In the genomic region with DNA sequence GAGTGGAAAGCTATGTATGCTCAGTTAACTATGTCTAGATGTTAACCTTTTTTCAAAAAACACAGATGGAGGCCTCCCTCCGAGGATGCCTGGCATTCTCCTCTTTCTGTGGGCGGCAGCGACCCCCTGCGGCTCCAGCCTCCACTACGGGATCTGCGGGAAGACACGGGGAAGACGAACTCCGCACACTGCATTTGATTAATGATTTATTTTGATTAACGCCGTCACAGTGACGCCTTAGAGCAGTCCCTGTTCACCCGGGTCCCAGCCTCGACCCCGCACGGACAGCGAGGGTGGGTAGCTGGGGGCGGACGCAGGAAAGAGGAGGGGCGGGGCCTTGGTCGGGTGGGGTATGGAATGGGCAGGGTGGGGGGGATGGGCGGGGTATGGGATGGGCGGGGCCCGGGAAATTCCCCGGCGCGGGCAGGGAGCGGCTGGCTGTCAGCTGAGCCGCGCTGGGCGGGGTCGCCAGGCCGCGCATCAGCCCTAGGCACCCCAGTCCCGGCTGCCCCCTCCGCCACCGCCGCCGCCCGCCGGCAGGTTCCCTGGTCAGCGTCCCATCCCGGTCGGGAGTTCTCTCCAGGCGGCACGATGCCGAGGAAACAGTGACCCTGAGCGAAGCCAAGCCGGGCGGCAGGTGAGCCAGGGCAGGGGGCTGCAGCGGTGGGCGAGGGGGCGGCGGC, we compare ENCODE assay signal across 8 cellular contexts. TPM values are rescaled to one million over a fixed set of nuclear protein-coding genes. Genes with fewer than 3 reads are reported as not detected.
DNase-seq lines count a peak whose midpoint lies in the region; ATAC-seq and TF ChIP-seq lines count a peak whose summit lies in the region.

Gene OPTN, plus strand, starts transcription at position 498 of the 683 bp plus-strand sequence. CDS start 8,960 bp downstream, outside the sequence.

- DNase-seq in COLO668 (lab: John Stamatoyannopoulos, UW; ENCODE audit: unreplicated experiment) (peak; percentile 78), HK-2 (ENCODE audit: unreplicated experiment) (peak; percentile 79), OCI-LY7 (ENCODE audit: low spot score) (peak; percentile 27), esophagus squamous epithelium (lab: John Stamatoyannopoulos, UW) (no peak), myocyte (ENCODE audit: low read depth) (peak; percentile 84)
- DNase-seq in activated T-cell treated with anti-CD3 and anti-CD28 coated beads, Interleukin-2, amount 50 U/mL, for 48 hours: peak; percentile 85 to 87
- peak; percentile 58 to 88 for DNase-seq in stimulated activated effector memory CD8-positive, alpha-beta T cell treated with anti-CD3 and anti-CD28 coated beads, Interleukin-12 subunit alpha, Interleukin-12 subunit beta, amount 100 ng/mL, for 72 hours (ENCODE audit: low spot score in 2 of 2)

- no peaks in the 10 kb centered on the region for H3K9me2 ChIP-seq in OCI-LY7 (ENCODE audit: insufficient read depth, low read length)

- no peaks in the 10 kb centered on the region for H3K27me3 ChIP-seq in esophagus squamous epithelium

- H3K4me3 Mint-ChIP-seq in stimulated activated effector memory CD8-positive, alpha-beta T cell treated with anti-CD3 and anti-CD28 coated beads, Interleukin-12 subunit alpha, Interleukin-12 subunit beta, amount 100 ng/mL, for 72 hours: peak within 1 kb of the TSS; percentile 81

- TF ChIP-seq CTCF in OCI-LY7 (conservative IDR thresholded peaks at IDR 0.05; ENCODE audit: low read length): peak; percentile 29; the same call in 1 of the 2 replicates
- peak in 5 of 6 experiments; percentile 50 to 75 (median 55) for TF ChIP-seq CTCF in esophagus squamous epithelium (IDR thresholded peaks at IDR 0.05)

- TF ChIP-seq POLR2A in esophagus squamous epithelium (IDR thresholded peaks at IDR 0.05): peak in 2 of 4 donors; percentile 45 to 82

- H3K4me3 ChIP-seq in OCI-LY7 (ENCODE audit: low read depth, low read length, poor library complexity, severe bottlenecking): peak within 1 kb of the TSS; percentile 64
- peak within 1 kb of the TSS; percentile 79 to 88 (median 81) for H3K4me3 ChIP-seq in esophagus squamous epithelium

- H3K4me1 ChIP-seq in OCI-LY7 (ENCODE audit: insufficient read depth, low read length, poor library complexity, severe bottlenecking) (peaks cover 12% of the 10 kb centered on the region), esophagus squamous epithelium (peaks cover 5 to 44% (median 10%) of the 10 kb centered on the region in 3 donors)

- no peaks in the 10 kb centered on the region for H3K9me3 Mint-ChIP-seq in stimulated activated effector memory CD8-positive, alpha-beta T cell treated with anti-CD3 and anti-CD28 coated beads, Interleukin-12 subunit alpha, Interleukin-12 subunit beta, amount 100 ng/mL, for 72 hours

- peak within 1 kb of the TSS; percentile 75 for H3K4me2 ChIP-seq in OCI-LY7 (ENCODE audit: low read length)

- ATAC-seq in GM19438 (IDR thresholded peaks at IDR 0.05; ENCODE audit: low read depth, unreplicated experiment): peak; percentile 53
- ATAC-seq in stimulated activated effector memory CD8-positive, alpha-beta T cell treated with anti-CD3 and anti-CD28 coated beads, Interleukin-12 subunit alpha, Interleukin-12 subunit beta, amount 100 ng/mL, for 72 hours: peak; percentile 84

- H3K27ac ChIP-seq in OCI-LY7 (ENCODE audit: low read depth, low read length, poor library complexity, severe bottlenecking) (no peak within 1 kb of the TSS), esophagus squamous epithelium (peak within 1 kb of the TSS; percentile 94 to 98 (median 96))

- H3K9me3 ChIP-seq in OCI-LY7 (ENCODE audit: low read length): no peaks in the 10 kb centered on the region
- no peaks in the 10 kb centered on the region for H3K9me3 ChIP-seq in esophagus squamous epithelium

- peak within 1 kb of the TSS; percentile 85 for H3K27ac Mint-ChIP-seq in stimulated activated effector memory CD8-positive, alpha-beta T cell treated with anti-CD3 and anti-CD28 coated beads, Interleukin-12 subunit alpha, Interleukin-12 subunit beta, amount 100 ng/mL, for 72 hours

- peaks cover 43% of the 10 kb centered on the region for H3K4me1 Mint-ChIP-seq in stimulated activated effector memory CD8-positive, alpha-beta T cell treated with anti-CD3 and anti-CD28 coated beads, Interleukin-12 subunit alpha, Interleukin-12 subunit beta, amount 100 ng/mL, for 72 hours

- peak within 1 kb of the TSS; percentile 89 for H2AFZ ChIP-seq in OCI-LY7 (ENCODE audit: low read length)

- POLR2A ChIA-PET in OCI-LY7 (lab: Charles Lee): interaction anchor here (1.2 kb wide), 1 partner anchor 16 kb away, joined by 3 read pairs; no protein-coding TSS in a partner anchor

- CTCF ChIA-PET in OCI-LY7 (lab: Charles Lee; ENCODE audit: unreplicated experiment): interaction anchor here (1.6 kb wide), 1 partner anchor 12 kb away, joined by 4 read pairs; no protein-coding TSS in a partner anchor

- 0 to 3% methylated on average over 9 to 15 of the region's 54 CpGs for WGBS in esophagus squamous epithelium, 2 donors

- H3K79me2 ChIP-seq in OCI-LY7 (ENCODE audit: insufficient read depth, low read depth, low read length): no peaks in the 10 kb centered on the region

- H4K20me1 ChIP-seq in OCI-LY7 (ENCODE audit: insufficient read depth, low read length): no peaks in the 10 kb centered on the region

- BruUV-seq in OCI-LY7 (replicated peaks; lab: Mats Ljungman, UMichigan): no TSS peak

- no peaks in the 10 kb centered on the region for H3K36me3 ChIP-seq in OCI-LY7 (ENCODE audit: insufficient read depth, low read length)
- H3K36me3 ChIP-seq in esophagus squamous epithelium: peaks cover 0 to 4% (median 0%) of the 10 kb centered on the region in 3 donors

- H3K36me3 Mint-ChIP-seq in stimulated activated effector memory CD8-positive, alpha-beta T cell treated with anti-CD3 and anti-CD28 coated beads, Interleukin-12 subunit alpha, Interleukin-12 subunit beta, amount 100 ng/mL, for 72 hours: peaks cover 24% of the 10 kb centered on the region

- intact Hi-C loops in OCI-LY7 (cut with micrococcal nuclease; ENCODE audit: unreplicated experiment): loop anchor here (1.0 kb wide), 1 partner anchor 202 kb away; no protein-coding TSS in a partner anchor
- intact Hi-C loops in esophagus squamous epithelium (cut with DNase I): no loop called here

RNA-seq across cellular contexts. Expression of gene OPTN, which starts in this region (rescaled TPM):
- total RNA-seq in OCI-LY7 (2014; rRNA removed; shearing (Covaris generic)): 0.33 and 0.60 TPM in 2 replicates
- total RNA-seq in OCI-LY7 (2022) (3.6 and 6.1 TPM in 2 replicates), esophagus squamous epithelium (10 to 100 TPM; 23.3 to 46.9 (median 33.6) TPM), myocyte (75.2 and 77.3 TPM in 2 replicates)
- polyA plus RNA-seq in myocyte (2012): 135 TPM
